Comparison of ENCODE assay signal across 1 cellular context in the genomic region with DNA sequence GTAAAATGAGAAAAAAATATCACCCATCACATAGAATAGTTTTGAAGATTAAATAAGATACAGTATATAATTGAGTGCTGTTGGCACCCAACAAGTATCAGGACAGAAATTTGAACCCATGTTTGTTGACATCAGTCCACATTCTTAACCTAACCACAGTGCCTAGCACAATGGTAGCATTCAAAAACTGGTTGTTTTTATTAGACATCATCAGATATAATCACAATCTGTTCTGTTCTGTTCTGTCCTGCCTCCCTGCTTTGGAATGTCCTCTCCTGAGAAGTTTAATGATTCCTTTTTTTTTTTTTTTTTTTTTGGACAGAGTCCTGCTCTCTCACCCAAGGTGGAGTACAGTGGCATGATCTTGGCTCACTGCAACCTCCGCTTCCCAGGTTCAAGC.
TF ChIP-seq lines count a peak whose summit lies in the region.

No MANE protein-coding gene starts in this region.

TF ChIP-seq in H1, 55 proteins besides CTCF, POLR2A, EP300 and RAD21:
- TF ChIP-seq SIX5 (IDR thresholded peaks at IDR 0.05; ENCODE audit: low read depth, low read length), result no peak
